16 cellular contexts compared by ENCODE assay signal in the genomic region with DNA sequence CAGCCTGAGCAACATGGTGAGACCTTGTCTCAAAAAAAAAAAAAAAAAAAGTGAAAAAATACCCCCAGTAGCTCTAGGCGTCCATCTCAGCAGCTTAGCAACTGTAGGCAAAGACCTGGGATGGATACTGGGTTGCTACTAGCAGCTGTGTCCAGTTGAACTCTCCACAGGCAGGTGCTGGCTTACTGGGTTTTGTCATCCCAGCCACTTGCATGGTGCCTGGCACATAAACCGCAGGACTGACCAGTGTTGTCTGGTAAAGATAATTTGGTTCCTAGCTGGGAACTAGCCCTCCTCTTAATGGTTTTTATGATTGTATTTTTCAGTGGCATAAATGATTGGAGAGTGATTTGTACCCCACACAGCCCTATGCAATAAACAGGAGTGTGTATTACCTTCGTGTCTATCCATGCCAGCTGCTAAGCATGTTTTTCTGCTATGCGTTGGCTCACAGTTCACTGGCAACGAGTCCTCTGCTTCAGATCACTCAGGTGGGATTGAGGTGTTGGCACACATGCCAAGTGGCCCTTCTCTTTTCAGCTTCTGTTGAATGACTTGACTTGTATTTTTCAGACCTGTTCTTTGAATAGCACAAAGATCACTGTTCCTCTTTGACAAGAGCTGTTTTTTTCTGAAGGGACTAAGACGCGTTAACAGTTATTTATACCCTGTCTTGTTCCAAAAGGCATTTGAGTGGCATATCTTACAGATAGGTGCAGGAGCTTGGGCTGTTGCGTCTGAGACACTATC.
"Had no signal": no experiment of that assay in that cellular context is flagged by ENCODE, and none has a peak within 500 bp of the region (broad histone marks: within the 10 kb centered on the region; RNA-seq: fewer than 3 reads in every experiment).

No MANE protein-coding gene starts in this region.

- H3K27ac ChIP-seq: left lung, ovary, tibial nerve had no signal

- H3K9me3 ChIP-seq: heart right ventricle, left lung, ovary, tibial nerve had no signal

- H3K36me3 ChIP-seq: heart right ventricle, left lung, ovary had no signal

- FAIRE-seq: small intestine, TTC549 had no signal

- ATAC-seq: left lung had no signal

- DNase-seq: activated B cell treated with CpG ODN at 0.5 μM for 24 hours; activated CD4-positive, alpha-beta T cell treated with anti-CD3 and anti-CD28 coated beads, Interleukin-2, amount 10 ng/mL, durations not matched to agents 24 days and 14 days; activated CD8-positive, alpha-beta memory T cell treated with anti-CD3 and anti-CD28 coated beads for 24 hours; activated naive CD4-positive, alpha-beta T cell treated with anti-CD3 and anti-CD28 coated beads, Interleukin-2, amount 10 ng/mL, durations not matched to agents 7 days and 5 days; central memory CD4-positive, alpha-beta T cell; cortex of kidney; effector CD8-positive, alpha-beta T cell; foreskin melanocyte; heart right ventricle; islet precursor cell; left lung; mesendoderm; ovary; small intestine had no signal

- H3K4me3 ChIP-seq: heart right ventricle, left lung, ovary, tibial nerve had no signal

- H3K27me3 ChIP-seq: heart right ventricle, left lung, ovary, tibial nerve had no signal

- H3K4me1 ChIP-seq: left lung had no signal
